In genomic region chr7:72321637-72322036, GRCh38 we compare ENCODE assay signal across 20 cellular contexts.
"Had no signal": no experiment of that assay in that cellular context is flagged by ENCODE, and none has a peak within 500 bp of the region (broad histone marks: within the 10 kb centered on the region; RNA-seq: fewer than 3 reads in every experiment).

No MANE protein-coding gene starts in this region.

- H3K27me3 ChIP-seq: colonic mucosa, esophagus squamous epithelium, gastrocnemius medialis, left lung had no signal

- ATAC-seq: effector memory CD8-positive, alpha-beta T cell; gastrocnemius medialis; heart right ventricle; left cardiac atrium; left lung; left ventricle myocardium superior; lower lobe of right lung; mucosa of descending colon had no signal

- H3K9me3 ChIP-seq: colonic mucosa, esophagus squamous epithelium, gastrocnemius medialis, lower lobe of right lung, mucosa of descending colon had no signal

- H3K4me3 ChIP-seq: colonic mucosa, esophagus squamous epithelium, gastrocnemius medialis, heart right ventricle, left lung, lower lobe of right lung, mucosa of descending colon had no signal

- H3K4me1 ChIP-seq: colonic mucosa, esophagus squamous epithelium, gastrocnemius medialis, heart right ventricle, left lung, lower lobe of right lung had no signal

- DNase-seq: colonic mucosa; cortex of kidney; effector CD8-positive, alpha-beta T cell; effector memory CD8-positive, alpha-beta T cell; endodermal cell; erythroblast; esophagus squamous epithelium; foreskin fibroblast; foreskin melanocyte; gastrocnemius medialis; glutamatergic neuron; heart right ventricle; hippocampal formation; left cardiac atrium; left lung; left ventricle myocardium superior; lower lobe of right lung; mesenchymal stem cell; mucosa of descending colon had no signal

- H3K27ac ChIP-seq: colonic mucosa, epithelial cell of prostate, esophagus squamous epithelium, gastrocnemius medialis, heart right ventricle, left lung, lower lobe of right lung had no signal

- H3K36me3 ChIP-seq: colonic mucosa, esophagus squamous epithelium, gastrocnemius medialis, heart right ventricle, left lung, lower lobe of right lung had no signal
